ENCODE assay signal across 11 cellular contexts in genomic region chr5:160702856-160703453, GRCh38.
DNase-seq lines count a peak whose midpoint lies in the region; ATAC-seq and TF ChIP-seq lines count a peak whose summit lies in the region.
"Had no signal": no experiment of that assay in that cellular context is flagged by ENCODE, and none has a peak within 500 bp of the region (broad histone marks: within the 10 kb centered on the region; RNA-seq: fewer than 3 reads in every experiment).

No MANE protein-coding gene starts in this region.

- H3K9me3 Mint-ChIP-seq in natural killer cell treated with Interleukin-12 subunit alpha and Interleukin-12 subunit beta and Interleukin-15 and Interleukin-18, amount 100 ng/mL, for 72 hours, result peaks cover 8% of the 10 kb centered on the region
- H3K9me3 Mint-ChIP-seq in natural killer cell (no peaks in the 10 kb centered on the region), osteocyte (ENCODE audit: unreplicated experiment) (peaks cover 17% of the 10 kb centered on the region)
- peaks cover 4 to 9% of the 10 kb centered on the region in 2 donors for H3K9me3 Mint-ChIP-seq in stimulated activated naive B cell treated with anti-CD40 and anti-IgM and Interleukin-4, amounts not matched to agents 10 μg/mL and 1 μg/mL and 100 μg/mL, for 72 hours

- intact Hi-C loops in natural killer cell (cut with micrococcal nuclease), result no loop called here
- intact Hi-C loops in Right ventricle myocardium superior (cut with DNase I), result no loop called here

- H3K4me1 Mint-ChIP-seq in natural killer cell treated with Interleukin-12 subunit alpha and Interleukin-12 subunit beta and Interleukin-15 and Interleukin-18, amount 100 ng/mL, for 72 hours (ENCODE audit: low read depth in 2 of 2), result peaks cover 3 to 8% of the 10 kb centered on the region in 2 donors
- H3K4me1 Mint-ChIP-seq in natural killer cell (no peaks in the 10 kb centered on the region), osteocyte (ENCODE audit: unreplicated experiment) (no peaks in the 10 kb centered on the region)
- H3K4me1 Mint-ChIP-seq in stimulated activated naive B cell treated with anti-CD40 and anti-IgM and Interleukin-4, amounts not matched to agents 10 μg/mL and 1 μg/mL and 100 μg/mL, for 72 hours, result peaks cover 2 to 10% of the 10 kb centered on the region in 2 donors

- no peak for DNase-seq in natural killer cell treated with Interleukin-12 subunit alpha and Interleukin-12 subunit beta and Interleukin-15 and Interleukin-18, amount 100 ng/mL, for 72 hours (ENCODE audit: low spot score)
- DNase-seq in natural killer cell, result no peak
- DNase-seq in stimulated activated naive B cell treated with anti-CD40 and anti-IgM and Interleukin-4, amounts not matched to agents 10 μg/mL and 1 μg/mL and 100 μg/mL, for 72 hours, result no peak
- DNase-seq in activated naive CD4-positive, alpha-beta T cell treated with anti-CD3 and anti-CD28 coated beads, Interleukin-2, amount 50 U/mL, for 16 hours, result no peak
- no peak for DNase-seq in Right ventricle myocardium superior
- DNase-seq in osteocyte (ENCODE audit: extremely low spot score, unreplicated experiment), result no peak
- DNase-seq: GF-D8, left cardiac atrium, uterus had no signal

- peak; percentile 71 to 76 for ATAC-seq in natural killer cell treated with Interleukin-12 subunit alpha and Interleukin-12 subunit beta and Interleukin-15 and Interleukin-18, amount 100 ng/mL, for 72 hours
- ATAC-seq in natural killer cell (no peak), HG02759 (IDR thresholded peaks at IDR 0.05; ENCODE audit: unreplicated experiment) (peak; percentile 85), HG03469 (IDR thresholded peaks at IDR 0.05; ENCODE audit: unreplicated experiment) (peak; percentile 96), Right ventricle myocardium superior (ENCODE audit: poor library complexity) (no peak)
- ATAC-seq in stimulated activated naive B cell treated with anti-CD40 and anti-IgM and Interleukin-4, amounts not matched to agents 10 μg/mL and 1 μg/mL and 100 μg/mL, for 72 hours (replicated peaks), result peak; percentile 92
- ATAC-seq: left cardiac atrium had no signal

- peak overlapping the region; percentile 1 to 69 for H3K27ac Mint-ChIP-seq in natural killer cell treated with Interleukin-12 subunit alpha and Interleukin-12 subunit beta and Interleukin-15 and Interleukin-18, amount 100 ng/mL, for 72 hours
- H3K27ac Mint-ChIP-seq in natural killer cell, result no peak overlapping the region
- no peak overlapping the region for H3K27ac Mint-ChIP-seq in stimulated activated naive B cell treated with anti-CD40 and anti-IgM and Interleukin-4, amounts not matched to agents 10 μg/mL and 1 μg/mL and 100 μg/mL, for 72 hours
- H3K27ac Mint-ChIP-seq in osteocyte (ENCODE audit: unreplicated experiment), result no peak overlapping the region

- TF ChIP-seq CTCF in natural killer cell (IDR thresholded peaks at IDR 0.05) (no peak), osteocyte (IDR thresholded peaks at IDR 0.05) (no peak)

- peaks cover 7% of the 10 kb centered on the region for H3K36me3 Mint-ChIP-seq in natural killer cell treated with Interleukin-12 subunit alpha and Interleukin-12 subunit beta and Interleukin-15 and Interleukin-18, amount 100 ng/mL, for 72 hours
- no peaks in the 10 kb centered on the region for H3K36me3 Mint-ChIP-seq in natural killer cell
- H3K36me3 Mint-ChIP-seq in stimulated activated naive B cell treated with anti-CD40 and anti-IgM and Interleukin-4, amounts not matched to agents 10 μg/mL and 1 μg/mL and 100 μg/mL, for 72 hours, result peaks cover 0 to 4% of the 10 kb centered on the region in 2 donors
- no peaks in the 10 kb centered on the region for H3K36me3 Mint-ChIP-seq in osteocyte (ENCODE audit: unreplicated experiment)

- peak overlapping the region; percentile 2 for H3K4me3 Mint-ChIP-seq in natural killer cell treated with Interleukin-12 subunit alpha and Interleukin-12 subunit beta and Interleukin-15 and Interleukin-18, amount 100 ng/mL, for 72 hours
- H3K4me3 Mint-ChIP-seq in natural killer cell (no peak overlapping the region), osteocyte (ENCODE audit: unreplicated experiment) (no peak overlapping the region)
- no peak overlapping the region for H3K4me3 Mint-ChIP-seq in stimulated activated naive B cell treated with anti-CD40 and anti-IgM and Interleukin-4, amounts not matched to agents 10 μg/mL and 1 μg/mL and 100 μg/mL, for 72 hours

- H3K27me3 Mint-ChIP-seq in natural killer cell treated with Interleukin-12 subunit alpha and Interleukin-12 subunit beta and Interleukin-15 and Interleukin-18, amount 100 ng/mL, for 72 hours, result peaks cover 0 to 21% of the 10 kb centered on the region in 2 donors
- no peaks in the 10 kb centered on the region for H3K27me3 Mint-ChIP-seq in natural killer cell (ENCODE audit: low read depth in 2 of 2)
- H3K27me3 Mint-ChIP-seq in stimulated activated naive B cell treated with anti-CD40 and anti-IgM and Interleukin-4, amounts not matched to agents 10 μg/mL and 1 μg/mL and 100 μg/mL, for 72 hours, result peaks cover 18 to 21% of the 10 kb centered on the region in 2 donors
- no peaks in the 10 kb centered on the region for H3K27me3 Mint-ChIP-seq in osteocyte (ENCODE audit: unreplicated experiment)

Comparison
In these comparisons a context has a peak if more than half of its experiments do, and no peak if none do; other contexts are left out.
1. ATAC-seq: peak in natural killer cell treated with Interleukin-12 subunit alpha and Interleukin-12 subunit beta and Interleukin-15 and Interleukin-18, amount 100 ng/mL, for 72 hours (2 of 2), HG02759 (single experiment), HG03469 (single experiment) and stimulated activated naive B cell treated with anti-CD40 and anti-IgM and Interleukin-4, amounts not matched to agents 10 μg/mL and 1 μg/mL and 100 μg/mL, for 72 hours (2 of 2); none in natural killer cell (0 of 3) and Right ventricle myocardium superior (single experiment).
2. H3K27ac Mint-ChIP-seq: peak in natural killer cell treated with Interleukin-12 subunit alpha and Interleukin-12 subunit beta and Interleukin-15 and Interleukin-18, amount 100 ng/mL, for 72 hours (2 of 2); none in natural killer cell (0 of 2), stimulated activated naive B cell treated with anti-CD40 and anti-IgM and Interleukin-4, amounts not matched to agents 10 μg/mL and 1 μg/mL and 100 μg/mL, for 72 hours (single experiment) and osteocyte (single experiment).